ENCODE assay signal across 8 cellular contexts in genomic region chr1:221708076-221708571, GRCh38. TPM values are rescaled to one million over a fixed set of nuclear protein-coding genes. Genes with fewer than 3 reads are reported as not detected.
DNase-seq lines count a peak whose midpoint lies in the region; ATAC-seq and TF ChIP-seq lines count a peak whose summit lies in the region.

No MANE protein-coding gene starts in this region.

- TF ChIP-seq POLR2A in body of pancreas (IDR thresholded peaks at IDR 0.05) = no peak

- H3K36me3 Mint-ChIP-seq in natural killer cell treated with Interleukin-12 subunit alpha and Interleukin-12 subunit beta and Interleukin-15 and Interleukin-18, amount 100 ng/mL, for 72 hours = peaks cover 31% of the 10 kb centered on the region

- H3K27me3 Mint-ChIP-seq in natural killer cell treated with Interleukin-12 subunit alpha and Interleukin-12 subunit beta and Interleukin-15 and Interleukin-18, amount 100 ng/mL, for 72 hours = no peaks in the 10 kb centered on the region

- H3K27me3 ChIP-seq in body of pancreas = no peaks in the 10 kb centered on the region
- no peaks in the 10 kb centered on the region for H3K27me3 ChIP-seq in MG63

- TF ChIP-seq CTCF in body of pancreas (IDR thresholded peaks at IDR 0.05) = no peak

- intact Hi-C loops in body of pancreas (cut with DNase I) = no loop called here

- H3K27ac Mint-ChIP-seq in natural killer cell treated with Interleukin-12 subunit alpha and Interleukin-12 subunit beta and Interleukin-15 and Interleukin-18, amount 100 ng/mL, for 72 hours = peak overlapping the region; percentile 96 to 98

- H3K9me3 Mint-ChIP-seq in natural killer cell treated with Interleukin-12 subunit alpha and Interleukin-12 subunit beta and Interleukin-15 and Interleukin-18, amount 100 ng/mL, for 72 hours = no peaks in the 10 kb centered on the region

- H3K36me3 ChIP-seq in body of pancreas (replicated peaks in 1 of 2; ENCODE audit: insufficient read depth in 1 of 2, low read depth in 2 of 2) = peaks cover 4 to 9% of the 10 kb centered on the region in 2 donors
- H3K36me3 ChIP-seq in MG63 = no peaks in the 10 kb centered on the region; the same call in 1 of the 2 replicates

- peaks cover 65 to 72% of the 10 kb centered on the region in 2 donors for H3K4me1 Mint-ChIP-seq in natural killer cell treated with Interleukin-12 subunit alpha and Interleukin-12 subunit beta and Interleukin-15 and Interleukin-18, amount 100 ng/mL, for 72 hours (ENCODE audit: low read depth in 2 of 2)

- H3K9me3 ChIP-seq in body of pancreas = no peaks in the 10 kb centered on the region
- no peaks in the 10 kb centered on the region for H3K9me3 ChIP-seq in MG63

- WGBS in body of pancreas, 2 donors = 65 to 91% methylated on average over 5 of the region's 5 CpGs

- H3K4me1 ChIP-seq in body of pancreas = peaks cover 54% of the 10 kb centered on the region

- peak overlapping the region in 3 of 4 donors; percentile 71 to 84 (median 84) for H3K27ac ChIP-seq in body of pancreas

- H3K4me3 ChIP-seq in body of pancreas (no peak overlapping the region), MG63 (no peak overlapping the region)

- H3K4me3 Mint-ChIP-seq in natural killer cell treated with Interleukin-12 subunit alpha and Interleukin-12 subunit beta and Interleukin-15 and Interleukin-18, amount 100 ng/mL, for 72 hours = peak overlapping the region; percentile 83

- DNase-seq in stimulated activated CD4-positive, alpha-beta T cell treated with anti-CD3 and anti-CD28 coated beads, Interleukin-12 subunit alpha, Interleukin-12 subunit beta, amount 100 ng/mL, for 48 hours (ENCODE audit: low read depth in 2 of 3, low spot score in 1 of 3) = peak; percentile 36 to 56 (median 50)
- no peak for DNase-seq in stimulated activated CD4-positive, alpha-beta T cell treated with anti-CD3 and anti-CD28 coated beads, Interleukin-12 subunit alpha, Interleukin-12 subunit beta, amount 100 ng/mL, for 4 hours
- DNase-seq in OCI-M1 (lab: John Stamatoyannopoulos, UW) = peak; percentile 98
- peak in 1 of 4 donors; percentile 60 for DNase-seq in body of pancreas
- peak; percentile 87 for DNase-seq in natural killer cell treated with Interleukin-12 subunit alpha and Interleukin-12 subunit beta and Interleukin-15 and Interleukin-18, amount 100 ng/mL, for 72 hours (ENCODE audit: low spot score)
- DNase-seq in SW480 (ENCODE audit: low spot score) = no peak
- no peak for DNase-seq in MG63

- ATAC-seq in HG02943 (IDR thresholded peaks at IDR 0.05; ENCODE audit: low read depth, unreplicated experiment) = peak; percentile 62
- no peak for ATAC-seq in body of pancreas
- ATAC-seq in natural killer cell treated with Interleukin-12 subunit alpha and Interleukin-12 subunit beta and Interleukin-15 and Interleukin-18, amount 100 ng/mL, for 72 hours = peak; percentile 87 to 92

RNA-seq across cellular contexts. Expression of gene DUSP10, which starts 33.8 kb away (rescaled TPM):
- total RNA-seq in body of pancreas = 10 to 100 TPM in 1 of 2 donors, 1 to 10 TPM in 1; 5.4 to 12.2 TPM
- total RNA-seq in natural killer cell treated with Interleukin-12 subunit alpha and Interleukin-12 subunit beta and Interleukin-15 and Interleukin-18, amount 100 ng/mL, for 72 hours = 10 to 100 TPM; 43.3 to 85.2 TPM
- total RNA-seq in MG63 (2014; rRNA removed; shearing (Covaris generic); ENCODE audit: low replicate concordance) = 5.8 and 6.3 TPM in 2 replicates

Comparison
In these comparisons a context has a peak if more than half of its experiments do, and no peak if none do; other contexts are left out.
1. DNase-seq: peak in stimulated activated CD4-positive, alpha-beta T cell treated with anti-CD3 and anti-CD28 coated beads, Interleukin-12 subunit alpha, Interleukin-12 subunit beta, amount 100 ng/mL, for 48 hours (3 of 3), OCI-M1 (single experiment) and natural killer cell treated with Interleukin-12 subunit alpha and Interleukin-12 subunit beta and Interleukin-15 and Interleukin-18, amount 100 ng/mL, for 72 hours (single experiment); none in stimulated activated CD4-positive, alpha-beta T cell treated with anti-CD3 and anti-CD28 coated beads, Interleukin-12 subunit alpha, Interleukin-12 subunit beta, amount 100 ng/mL, for 4 hours (single experiment), SW480 (single experiment) and MG63 (single experiment).